Comparison of ENCODE assay signal across 1 cellular context in genomic region chr4:4490816-4491215, GRCh38.
A peak's percentile ranks its signal among the peaks of the same experiment; 100 is the strongest.
TF ChIP-seq lines count a peak whose summit lies in the region.

No MANE protein-coding gene starts in this region.

TF ChIP-seq in HepG2, 621 proteins besides CTCF, POLR2A, EP300 and RAD21 (continued from another document and continues in another):
- TF ChIP-seq, protein P1, sequence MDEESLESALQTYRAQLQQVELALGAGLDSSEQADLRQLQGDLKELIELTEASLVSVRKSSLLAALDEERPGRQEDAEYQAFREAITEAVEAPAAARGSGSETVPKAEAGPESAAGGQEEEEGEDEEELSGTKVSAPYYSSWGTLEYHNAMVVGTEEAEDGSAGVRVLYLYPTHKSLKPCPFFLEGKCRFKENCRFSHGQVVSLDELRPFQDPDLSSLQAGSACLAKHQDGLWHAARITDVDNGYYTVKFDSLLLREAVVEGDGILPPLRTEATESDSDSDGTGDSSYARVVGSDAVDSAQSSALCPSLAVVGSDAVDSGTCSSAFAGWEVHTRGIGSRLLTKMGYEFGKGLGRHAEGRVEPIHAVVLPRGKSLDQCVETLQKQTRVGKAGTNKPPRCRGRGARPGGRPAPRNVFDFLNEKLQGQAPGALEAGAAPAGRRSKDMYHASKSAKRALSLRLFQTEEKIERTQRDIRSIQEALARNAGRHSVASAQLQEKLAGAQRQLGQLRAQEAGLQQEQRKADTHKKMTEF (CRISPR knock-in tag; IDR thresholded peaks at IDR 0.05) = peak; percentile 29; the same call in 1 of the 2 replicates
- TF ChIP-seq MIXL1 (CRISPR knock-in tag; IDR thresholded peaks at IDR 0.05) (peak; percentile 67; the same call in 1 of the 2 replicates), ZNF710 (CRISPR knock-in tag; IDR thresholded peaks at IDR 0.05; ENCODE audit: borderline replicate concordance) (no peak), BRCA1 (CRISPR knock-in tag; IDR thresholded peaks at IDR 0.05) (no peak), SOX5 (CRISPR knock-in tag; IDR thresholded peaks at IDR 0.05; ENCODE audit: borderline replicate concordance) (peak; percentile 39; the same call in 1 of the 2 replicates), MZF1 (CRISPR knock-in tag; IDR thresholded peaks at IDR 0.05; ENCODE audit: borderline replicate concordance) (no peak), CREM (IDR thresholded peaks at IDR 0.05) (0 out of 2 replicates have a peak, but pooled peaks have one; percentile 24), CREM (CRISPR knock-in tag; IDR thresholded peaks at IDR 0.05) (no peak), ZKSCAN1 (IDR thresholded peaks at IDR 0.05; ENCODE audit: low read length) (no peak), ARID5B (CRISPR knock-in tag; IDR thresholded peaks at IDR 0.05) (peak; percentile 67), ZNF350 (CRISPR knock-in tag; IDR thresholded peaks at IDR 0.05; ENCODE audit: borderline replicate concordance, low read depth) (no peak), ZFP62 (CRISPR knock-in tag; IDR thresholded peaks at IDR 0.05) (no peak), HMG20A (CRISPR knock-in tag; IDR thresholded peaks at IDR 0.05; ENCODE audit: borderline replicate concordance) (peak; percentile 34; the same call in 1 of the 2 replicates), ARID3A (IDR thresholded peaks at IDR 0.05; ENCODE audit: low read depth, low read length) (0 out of 2 replicates have a peak, but pooled peaks have one; percentile 40), NFKB2 (CRISPR knock-in tag; IDR thresholded peaks at IDR 0.05; ENCODE audit: borderline replicate concordance) (no peak), FOXA3 (CRISPR knock-in tag; IDR thresholded peaks at IDR 0.05) (peak; percentile 67), ISL2 (CRISPR knock-in tag; IDR thresholded peaks at IDR 0.05) (0 out of 2 replicates have a peak, but pooled peaks have one; percentile 35), AHDC1 (CRISPR knock-in tag; IDR thresholded peaks at IDR 0.05; ENCODE audit: borderline replicate concordance) (peak; percentile 32; the same call in 1 of the 2 replicates), HDAC6 (IDR thresholded peaks at IDR 0.05; ENCODE audit: low read depth, low read length) (no peak), ZNF343 (CRISPR knock-in tag; IDR thresholded peaks at IDR 0.05) (no peak), ELF3 (CRISPR knock-in tag; IDR thresholded peaks at IDR 0.05) (peak; percentile 32; the same call in 1 of the 2 replicates), AFF4 (CRISPR knock-in tag; IDR thresholded peaks at IDR 0.05) (no peak), REL (CRISPR knock-in tag; conservative IDR thresholded peaks at IDR 0.05) (no peak), FOXA1 (IDR thresholded peaks at IDR 0.05) (peak; percentile 55; the same call in 1 of the 2 replicates), FOXA1 (CRISPR knock-in tag; IDR thresholded peaks at IDR 0.05) (peak; percentile 48; the same call in 1 of the 2 replicates)
- TF ChIP-seq, protein P2, sequence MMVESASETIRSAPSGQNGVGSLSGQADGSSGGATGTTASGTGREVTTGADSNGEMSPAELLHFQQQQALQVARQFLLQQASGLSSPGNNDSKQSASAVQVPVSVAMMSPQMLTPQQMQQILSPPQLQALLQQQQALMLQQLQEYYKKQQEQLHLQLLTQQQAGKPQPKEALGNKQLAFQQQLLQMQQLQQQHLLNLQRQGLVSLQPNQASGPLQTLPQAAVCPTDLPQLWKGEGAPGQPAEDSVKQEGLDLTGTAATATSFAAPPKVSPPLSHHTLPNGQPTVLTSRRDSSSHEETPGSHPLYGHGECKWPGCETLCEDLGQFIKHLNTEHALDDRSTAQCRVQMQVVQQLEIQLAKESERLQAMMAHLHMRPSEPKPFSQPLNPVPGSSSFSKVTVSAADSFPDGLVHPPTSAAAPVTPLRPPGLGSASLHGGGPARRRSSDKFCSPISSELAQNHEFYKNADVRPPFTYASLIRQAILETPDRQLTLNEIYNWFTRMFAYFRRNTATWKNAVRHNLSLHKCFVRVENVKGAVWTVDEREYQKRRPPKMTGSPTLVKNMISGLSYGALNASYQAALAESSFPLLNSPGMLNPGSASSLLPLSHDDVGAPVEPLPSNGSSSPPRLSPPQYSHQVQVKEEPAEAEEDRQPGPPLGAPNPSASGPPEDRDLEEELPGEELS (CRISPR knock-in tag; IDR thresholded peaks at IDR 0.05) = peak; percentile 55
- TF ChIP-seq, protein P3, sequence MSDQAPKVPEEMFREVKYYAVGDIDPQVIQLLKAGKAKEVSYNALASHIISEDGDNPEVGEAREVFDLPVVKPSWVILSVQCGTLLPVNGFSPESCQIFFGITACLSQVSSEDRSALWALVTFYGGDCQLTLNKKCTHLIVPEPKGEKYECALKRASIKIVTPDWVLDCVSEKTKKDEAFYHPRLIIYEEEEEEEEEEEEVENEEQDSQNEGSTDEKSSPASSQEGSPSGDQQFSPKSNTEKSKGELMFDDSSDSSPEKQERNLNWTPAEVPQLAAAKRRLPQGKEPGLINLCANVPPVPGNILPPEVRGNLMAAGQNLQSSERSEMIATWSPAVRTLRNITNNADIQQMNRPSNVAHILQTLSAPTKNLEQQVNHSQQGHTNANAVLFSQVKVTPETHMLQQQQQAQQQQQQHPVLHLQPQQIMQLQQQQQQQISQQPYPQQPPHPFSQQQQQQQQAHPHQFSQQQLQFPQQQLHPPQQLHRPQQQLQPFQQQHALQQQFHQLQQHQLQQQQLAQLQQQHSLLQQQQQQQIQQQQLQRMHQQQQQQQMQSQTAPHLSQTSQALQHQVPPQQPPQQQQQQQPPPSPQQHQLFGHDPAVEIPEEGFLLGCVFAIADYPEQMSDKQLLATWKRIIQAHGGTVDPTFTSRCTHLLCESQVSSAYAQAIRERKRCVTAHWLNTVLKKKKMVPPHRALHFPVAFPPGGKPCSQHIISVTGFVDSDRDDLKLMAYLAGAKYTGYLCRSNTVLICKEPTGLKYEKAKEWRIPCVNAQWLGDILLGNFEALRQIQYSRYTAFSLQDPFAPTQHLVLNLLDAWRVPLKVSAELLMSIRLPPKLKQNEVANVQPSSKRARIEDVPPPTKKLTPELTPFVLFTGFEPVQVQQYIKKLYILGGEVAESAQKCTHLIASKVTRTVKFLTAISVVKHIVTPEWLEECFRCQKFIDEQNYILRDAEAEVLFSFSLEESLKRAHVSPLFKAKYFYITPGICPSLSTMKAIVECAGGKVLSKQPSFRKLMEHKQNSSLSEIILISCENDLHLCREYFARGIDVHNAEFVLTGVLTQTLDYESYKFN (CRISPR knock-in tag; conservative IDR thresholded peaks at IDR 0.05) = peak; percentile 52
